ENCODE assay signal across 26 cellular contexts in genomic region chr11:44733877-44734276, GRCh38. TPM values are rescaled to one million over a fixed set of nuclear protein-coding genes. Genes with fewer than 3 reads are reported as not detected.
DNase-seq lines count a peak whose midpoint lies in the region; ATAC-seq, FAIRE-seq and TF ChIP-seq lines count a peak whose summit lies in the region.
"Had no signal": no experiment of that assay in that cellular context is flagged by ENCODE, and none has a peak within 500 bp of the region (broad histone marks: within the 10 kb centered on the region; RNA-seq: fewer than 3 reads in every experiment).

No MANE protein-coding gene starts in this region.

- TF ChIP-seq EP300 in HepG2 (IDR thresholded peaks at IDR 0.05; ENCODE audit: low read depth in 2 of 2, low read length in 2 of 2) (no peak), HepG2 (CRISPR knock-in tag; IDR thresholded peaks at IDR 0.05; ENCODE audit: borderline replicate concordance) (no peak), gastroesophageal sphincter (IDR thresholded peaks at IDR 0.05) (no peak)

- H3K9me3 ChIP-seq in HepG2 (ENCODE audit: low read length) (no peaks in the 10 kb centered on the region), right lobe of liver (no peaks in the 10 kb centered on the region), gastroesophageal sphincter (no peaks in the 10 kb centered on the region), mesodermal cell (ENCODE audit: control insufficient read depth, low read length) (peaks cover 7% of the 10 kb centered on the region), ascending aorta (no peaks in the 10 kb centered on the region)
- H3K9me3 ChIP-seq: A549, body of pancreas, neutrophil, Peyer's patch, testis, vagina had no signal

- TF ChIP-seq CTCF in HepG2 (CRISPR knock-in tag; IDR thresholded peaks at IDR 0.05) (no peak), right lobe of liver (IDR thresholded peaks at IDR 0.05) (no peak), gastroesophageal sphincter (IDR thresholded peaks at IDR 0.05) (no peak), ascending aorta (IDR thresholded peaks at IDR 0.05) (no peak)

- in situ Hi-C loops in HepG2 (cut with HindIII; ENCODE audit: extremely low pct_ligation_motif_present, low pct_unique_long_range_greater_than_20kb): no loop called here

- H3K27ac ChIP-seq in HepG2 (ENCODE audit: extremely low read length, insufficient read depth, low read length) (no peak overlapping the region), right lobe of liver (no peak overlapping the region), gastroesophageal sphincter (peak overlapping the region in 3 of 4 donors; percentile 77 to 92 (median 91)), mesodermal cell (ENCODE audit: low read depth, low read length, severe bottlenecking) (peak overlapping the region; percentile 41), ascending aorta (no peak overlapping the region)
- H3K27ac ChIP-seq: A549, body of pancreas, neutrophil, testis, vagina had no signal

- no peak for ATAC-seq in HepG2
- no peak for ATAC-seq in right lobe of liver
- ATAC-seq in gastroesophageal sphincter: no peak
- no peak for ATAC-seq in HG02973 (IDR thresholded peaks at IDR 0.05; ENCODE audit: unreplicated experiment)
- ATAC-seq in GM21526 (IDR thresholded peaks at IDR 0.05; ENCODE audit: low FRiP score, unreplicated experiment): no peak
- ATAC-seq: A549, body of pancreas had no signal

- no peak overlapping the region for H2AFZ ChIP-seq in HepG2 (ENCODE audit: low read length)

- TF ChIP-seq POLR2A in HepG2 (IDR thresholded peaks at IDR 0.05; ENCODE audit: insufficient read depth in 1 of 2, low read depth in 2 of 2, low read length in 2 of 2): no peak
- TF ChIP-seq POLR2A in right lobe of liver (IDR thresholded peaks at IDR 0.05): no peak
- no peak for TF ChIP-seq POLR2A in gastroesophageal sphincter (IDR thresholded peaks at IDR 0.05)

- intact Hi-C loops in HepG2 (cut with micrococcal nuclease; ENCODE audit: unreplicated experiment) (no loop called here), right lobe of liver (cut with DNase I) (no loop called here), ascending aorta (cut with DNase I) (no loop called here)

- no peak overlapping the region for H3K4me3 ChIP-seq in HepG2 (replicated peaks in 1 of 3; ENCODE audit: insufficient read depth in 1 of 3, low read depth in 2 of 3, low read length in 3 of 3)
- H3K4me3 ChIP-seq in right lobe of liver: no peak overlapping the region
- no peak overlapping the region for H3K4me3 ChIP-seq in gastroesophageal sphincter
- no peak overlapping the region for H3K4me3 ChIP-seq in mesodermal cell (ENCODE audit: extremely low read depth, insufficient read depth, low read length, poor library complexity, severe bottlenecking)
- H3K4me3 ChIP-seq in ascending aorta: no peak overlapping the region
- H3K4me3 ChIP-seq: A549, body of pancreas, lung, Peyer's patch, testis, vagina had no signal

- WGBS in HepG2 (ENCODE audit: low lambda C conversion rate): no CpG with 5 or more reads among the region's 2 CpGs
- WGBS in right lobe of liver (ENCODE audit: insufficient coverage, low coverage, low lambda C conversion rate, missing lambda C conversion rate): no CpG with 5 or more reads among the region's 2 CpGs
- no CpG with 5 or more reads among the region's 2 CpGs for WGBS in gastroesophageal sphincter (ENCODE audit: low coverage in 1 of 2), 2 donors
- WGBS in mesodermal cell (ENCODE audit: insufficient coverage in 2 of 2), 2 experiments: 100% methylated on average over 1 of the region's 2 CpGs

- H3K27ac Mint-ChIP-seq in activated CD4-positive, alpha-beta T cell treated with anti-CD3 and anti-CD28 coated beads, Interleukin-2, amount 10 ng/mL, durations not matched to agents 7 days and 5 days: no peak overlapping the region
- H3K27ac Mint-ChIP-seq: B cell had no signal

- no peaks in the 10 kb centered on the region for H3K9me3 Mint-ChIP-seq in activated CD4-positive, alpha-beta T cell treated with anti-CD3 and anti-CD28 coated beads, Interleukin-2, amount 10 ng/mL, durations not matched to agents 7 days and 5 days

- no peak overlapping the region for H3K4me3 Mint-ChIP-seq in activated CD4-positive, alpha-beta T cell treated with anti-CD3 and anti-CD28 coated beads, Interleukin-2, amount 10 ng/mL, durations not matched to agents 7 days and 5 days
- H3K4me3 Mint-ChIP-seq: B cell had no signal

- H3K79me2 ChIP-seq in HepG2 (ENCODE audit: insufficient read depth, low read length): no peaks in the 10 kb centered on the region

- no peaks in the 10 kb centered on the region for H3K36me3 ChIP-seq in HepG2 (replicated peaks in 1 of 2; ENCODE audit: control insufficient read depth in 1 of 2, insufficient read depth in 2 of 2, low read length in 2 of 2)
- H3K36me3 ChIP-seq in right lobe of liver: no peaks in the 10 kb centered on the region
- no peaks in the 10 kb centered on the region for H3K36me3 ChIP-seq in gastroesophageal sphincter
- peaks cover 19% of the 10 kb centered on the region for H3K36me3 ChIP-seq in mesodermal cell (ENCODE audit: control insufficient read depth, insufficient read depth, low read length)
- H3K36me3 ChIP-seq in ascending aorta: no peaks in the 10 kb centered on the region
- H3K36me3 ChIP-seq: neutrophil, Peyer's patch, vagina had no signal

- no TSS peak for BruUV-seq in HepG2 (replicated peaks; lab: Mats Ljungman, UMichigan)

- CTCF ChIA-PET in HepG2 (lab: Yijun Ruan, JAX; ENCODE audit: low intra/inter-chr PET ratio, low total read pairs): no interaction called here
- CTCF ChIA-PET in activated CD4-positive, alpha-beta T cell treated with anti-CD3 and anti-CD28 coated beads, Interleukin-2, amount 10 ng/mL, durations not matched to agents 7 days and 5 days (lab: Charles Lee): no interaction called here

- POLR2A ChIA-PET in HepG2 (lab: Yijun Ruan, JAX): no interaction called here
- POLR2A ChIA-PET in activated CD4-positive, alpha-beta T cell treated with anti-CD3 and anti-CD28 coated beads, Interleukin-2, amount 10 ng/mL, durations not matched to agents 7 days and 5 days (lab: Charles Lee): no interaction called here

- H3K4me1 Mint-ChIP-seq in activated CD4-positive, alpha-beta T cell treated with anti-CD3 and anti-CD28 coated beads, Interleukin-2, amount 10 ng/mL, durations not matched to agents 7 days and 5 days: peaks cover 2% of the 10 kb centered on the region
- H3K4me1 Mint-ChIP-seq: B cell had no signal

- no peak for TF ChIP-seq RAD21 in HepG2 (CRISPR knock-in tag; IDR thresholded peaks at IDR 0.05)

- H3K4me2 ChIP-seq in HepG2 (ENCODE audit: low read depth, low read length): no peak overlapping the region
- H3K4me2 ChIP-seq: A549 had no signal

- no peak for FAIRE-seq in HepG2 (lab: Jason Lieb, UNC)
- FAIRE-seq: A549, kidney had no signal

- no peak overlapping the region for H3K9ac ChIP-seq in HepG2 (ENCODE audit: insufficient read depth, low read depth, low read length)

- H3K36me3 Mint-ChIP-seq in activated CD4-positive, alpha-beta T cell treated with anti-CD3 and anti-CD28 coated beads, Interleukin-2, amount 10 ng/mL, durations not matched to agents 7 days and 5 days (ENCODE audit: low read depth): peaks cover 5% of the 10 kb centered on the region

- peaks cover 11% of the 10 kb centered on the region for H3K27me3 Mint-ChIP-seq in activated CD4-positive, alpha-beta T cell treated with anti-CD3 and anti-CD28 coated beads, Interleukin-2, amount 10 ng/mL, durations not matched to agents 7 days and 5 days

- H3K4me1 ChIP-seq in HepG2 (ENCODE audit: insufficient read depth, low read length) (no peaks in the 10 kb centered on the region), right lobe of liver (no peaks in the 10 kb centered on the region), gastroesophageal sphincter (peaks cover 6 to 80% (median 24%) of the 10 kb centered on the region in 3 donors), mesodermal cell (ENCODE audit: control insufficient read depth, insufficient read depth, low read length, poor library complexity, severe bottlenecking) (peaks cover 25% of the 10 kb centered on the region), ascending aorta (no peaks in the 10 kb centered on the region)
- H3K4me1 ChIP-seq: body of pancreas, Peyer's patch had no signal

- no peak for DNase-seq in HepG2 (ENCODE audit: low spot score)
- no peak for DNase-seq in right lobe of liver
- DNase-seq in activated CD4-positive, alpha-beta T cell treated with anti-CD3 and anti-CD28 coated beads, Interleukin-2, amount 10 ng/mL, durations not matched to agents 7 days and 5 days: no peak
- no peak for DNase-seq in ascending aorta (ENCODE audit: low spot score in 2 of 2)
- DNase-seq: activated CD4-positive, alpha-beta T cell treated with anti-CD3 and anti-CD28 coated beads, Interleukin-2, amount 50 U/mL, for 48 hours; activated CD4-positive, CD25-positive, alpha-beta regulatory T cell; activated naive CD4-positive, alpha-beta T cell treated with Interleukin-2 at 50 U/mL for 16 hours; body of pancreas; DMS53; GF-D8; kidney; NCI-H1048; NCI-H1694 treated with DMSO at 0.1 percent for 48 hours; NCI-H526 treated with DMSO at 0.1 percent for 48 hours; Peyer's patch; stimulated activated naive CD4-positive, alpha-beta T cell; testis had no signal

- H4K20me1 ChIP-seq in HepG2 (ENCODE audit: insufficient read depth, low read length): 0 out of 2 replicates have a peak, but pooled peaks cover 2% of the 10 kb centered on the region

- H3K27me3 ChIP-seq in HepG2 (ENCODE audit: control insufficient read depth in 1 of 2, insufficient read depth in 2 of 2, low read length in 2 of 2) (peaks cover 1 to 12% of the 10 kb centered on the region in 2 experiments; a peak in 3 of 5 replicates), right lobe of liver (no peaks in the 10 kb centered on the region), gastroesophageal sphincter (no peaks in the 10 kb centered on the region), ascending aorta (no peaks in the 10 kb centered on the region)
- H3K27me3 ChIP-seq: body of pancreas, Peyer's patch, testis, vagina had no signal

RNA-seq across cellular contexts. Expression of gene TSPAN18, which starts 7.1 kb away (rescaled TPM):
- total RNA-seq in HepG2 (2016; rRNA removed; fragmentation: Illumina TruSeq; extraction: Trizol): not detected in 2 replicates
- not detected in 2 replicates for total RNA-seq in HepG2 (2016; cell fraction: cytosol; rRNA removed; fragmentation: Illumina TruSeq; extraction: Trizol; ENCODE audit: low read depth)
- not detected in 2 replicates for total RNA-seq in HepG2 (2016; cell fraction: insoluble cytoplasmic fraction; rRNA removed; fragmentation: Illumina TruSeq; extraction: Trizol)
- total RNA-seq in HepG2 (2016; cell fraction: membrane; rRNA removed; fragmentation: Illumina TruSeq; extraction: Trizol): not detected in 2 replicates
- total RNA-seq in HepG2 (2016; cell fraction: nucleus; rRNA removed; fragmentation: Illumina TruSeq; extraction: Trizol): not detected in 2 replicates
- not detected in 2 replicates for polyA plus RNA-seq in HepG2 (2011; rRNA removed)
- polyA plus RNA-seq in HepG2 (2011; cell fraction: cytosol; rRNA removed): not detected in 2 replicates
- polyA plus RNA-seq in HepG2 (2011; cell fraction: nucleus; rRNA removed): not detected in 2 replicates
- polyA plus RNA-seq in HepG2 (2012): not detected in 2 replicates
- not detected in 2 replicates for polyA plus RNA-seq in HepG2 (2016; cell fraction: cytosol; fragmentation: Illumina TruSeq; extraction: Trizol; ENCODE audit: low read depth)
- not detected in 2 replicates for polyA plus RNA-seq in HepG2 (2016; cell fraction: insoluble cytoplasmic fraction; fragmentation: Illumina TruSeq; extraction: Trizol; ENCODE audit: low read depth)
- not detected in 2 replicates for polyA plus RNA-seq in HepG2 (2016; cell fraction: membrane; fragmentation: Illumina TruSeq; extraction: Trizol; ENCODE audit: low read depth)
- polyA plus RNA-seq in HepG2 (2016; cell fraction: nucleus; fragmentation: Illumina TruSeq; extraction: Trizol; ENCODE audit: insufficient read depth, low read depth): not detected in 2 replicates
- not detected in 2 replicates for polyA minus RNA-seq in HepG2 (2011; rRNA and poly(A)+ RNA removed; ENCODE audit: low replicate concordance)
- not detected in 2 replicates for polyA minus RNA-seq in HepG2 (2011; cell fraction: cytosol; rRNA and poly(A)+ RNA removed)
- polyA minus RNA-seq in HepG2 (2011; cell fraction: nucleus; rRNA and poly(A)+ RNA removed): not detected in 2 replicates
- total RNA-seq in right lobe of liver: 10 to 100 TPM in 1 of 6 experiments, 1 to 10 TPM in 5; 3.4 to 10.6 (median 5.3) TPM
- total RNA-seq in gastroesophageal sphincter: 10 to 100 TPM; 31.1 to 74.6 (median 34.7) TPM
- polyA plus RNA-seq in mesodermal cell (2013, experiment 1 of 2): 118 TPM
- 97.8 TPM for polyA plus RNA-seq in mesodermal cell (2013, experiment 2 of 2)
- 10 to 100 TPM; 22.9 to 23.5 TPM for total RNA-seq in activated CD4-positive, alpha-beta T cell treated with anti-CD3 and anti-CD28 coated beads, Interleukin-2, amount 10 ng/mL, durations not matched to agents 7 days and 5 days
- 21.3 TPM for total RNA-seq in ascending aorta

Comparison
In these comparisons a context has a peak if more than half of its experiments do, and no peak if none do; other contexts are left out.
1. H3K27ac ChIP-seq: peak in gastroesophageal sphincter (3 of 4) and mesodermal cell (single experiment); none in HepG2 (single experiment), right lobe of liver (0 of 3) and ascending aorta (0 of 2).